ENCODE assay signal across 8 cellular contexts in genomic region chr12:6788972-6789905, GRCh38. TPM values are rescaled to one million over a fixed set of nuclear protein-coding genes. Genes with fewer than 3 reads are reported as not detected.
A peak's percentile ranks its signal among the peaks of the same experiment; 100 is the strongest.
DNase-seq lines count a peak whose midpoint lies in the region; ATAC-seq and TF ChIP-seq lines count a peak whose summit lies in the region.

Gene CD4, plus strand, starts transcription at chr12:6789528. Its CDS starts 10,611 bp downstream, at chr12:6800139.

- no peak for TF ChIP-seq CTCF in Peyer's patch (IDR thresholded peaks at IDR 0.05)
- TF ChIP-seq CTCF in mesothelial cell of epicardium (IDR thresholded peaks at IDR 0.05; ENCODE audit: unreplicated experiment): no peak
- no peak for TF ChIP-seq CTCF in uterus (IDR thresholded peaks at IDR 0.05)

- H3K27me3 Mint-ChIP-seq in mesothelial cell of epicardium (ENCODE audit: low read depth): no peaks in the 10 kb centered on the region

- DNase-seq in Peyer's patch (peak in 2 of 3 donors; percentile 86 to 87), mesothelial cell of epicardium (ENCODE audit: low spot score in 2 of 2, unreplicated experiment in 2 of 2) (no peak), substantia nigra (lab: John Stamatoyannopoulos, UW) (peak in 28 of 49 donors; percentile 10 to 61 (median 31)), NCI-H526 (lab: John Stamatoyannopoulos, UW) (no peak), uterus (no peak), DMS79 (lab: John Stamatoyannopoulos, UW) (no peak)
- DNase-seq in activated naive CD4-positive, alpha-beta T cell treated with anti-CD3 and anti-CD28 coated beads, Interleukin-2, amount 50 U/mL, for 72 hours (ENCODE audit: low spot score in 2 of 2): peak; percentile 81 to 84

- peak within 1 kb of the TSS; percentile 5 for H3K4me3 Mint-ChIP-seq in mesothelial cell of epicardium

- H3K4me1 ChIP-seq in Peyer's patch (peaks cover 0 to 10% (median 1%) of the 10 kb centered on the region in 4 donors), uterus (no peaks in the 10 kb centered on the region)

- H3K27me3 ChIP-seq in Peyer's patch (no peaks in the 10 kb centered on the region), uterus (no peaks in the 10 kb centered on the region)

- H3K4me1 Mint-ChIP-seq in mesothelial cell of epicardium: peaks cover 30% of the 10 kb centered on the region

- peak; percentile 77 to 80 for ATAC-seq in activated naive CD4-positive, alpha-beta T cell treated with anti-CD3 and anti-CD28 coated beads, Interleukin-2, amount 50 U/mL, for 72 hours
- no peak for ATAC-seq in GM18907 (IDR thresholded peaks at IDR 0.05; ENCODE audit: unreplicated experiment)

- H3K27ac ChIP-seq in Peyer's patch: peak within 1 kb of the TSS; percentile 63 to 85 (median 74)
- no peak within 1 kb of the TSS for H3K27ac ChIP-seq in substantia nigra (ENCODE audit: low read depth, low read length, poor library complexity, severe bottlenecking)
- no peak within 1 kb of the TSS for H3K27ac ChIP-seq in uterus

- no peaks in the 10 kb centered on the region for H3K9me3 ChIP-seq in Peyer's patch
- no peaks in the 10 kb centered on the region for H3K9me3 ChIP-seq in uterus

- no peaks in the 10 kb centered on the region for H3K36me3 ChIP-seq in Peyer's patch
- no peaks in the 10 kb centered on the region for H3K36me3 ChIP-seq in uterus

- H3K9me3 Mint-ChIP-seq in activated naive CD4-positive, alpha-beta T cell treated with anti-CD3 and anti-CD28 coated beads, Interleukin-2, amount 50 U/mL, for 72 hours: no peaks in the 10 kb centered on the region
- H3K9me3 Mint-ChIP-seq in mesothelial cell of epicardium: no peaks in the 10 kb centered on the region

- peaks cover 26 to 36% of the 10 kb centered on the region in 2 donors for H3K36me3 Mint-ChIP-seq in activated naive CD4-positive, alpha-beta T cell treated with anti-CD3 and anti-CD28 coated beads, Interleukin-2, amount 50 U/mL, for 72 hours
- H3K36me3 Mint-ChIP-seq in mesothelial cell of epicardium: no peaks in the 10 kb centered on the region

- TF ChIP-seq POLR2A in Peyer's patch (IDR thresholded peaks at IDR 0.05) (peak in 1 of 2 donors; percentile 22), uterus (IDR thresholded peaks at IDR 0.05) (no peak)

- peak within 1 kb of the TSS; percentile 16 to 49 (median 36) for H3K4me3 ChIP-seq in Peyer's patch
- no peak within 1 kb of the TSS for H3K4me3 ChIP-seq in uterus

- intact Hi-C loops in uterus (cut with DNase I; ENCODE audit: low total_unique reads): no loop called here

- peak within 1 kb of the TSS; percentile 94 to 95 for H3K27ac Mint-ChIP-seq in activated naive CD4-positive, alpha-beta T cell treated with anti-CD3 and anti-CD28 coated beads, Interleukin-2, amount 50 U/mL, for 72 hours
- H3K27ac Mint-ChIP-seq in mesothelial cell of epicardium: no peak within 1 kb of the TSS

RNA-seq across cellular contexts. Expression of gene CD4, which starts in this region (rescaled TPM):
- 1 to 10 TPM; 2.1 to 9.1 (median 4.0) TPM for total RNA-seq in Peyer's patch
- total RNA-seq in activated naive CD4-positive, alpha-beta T cell treated with anti-CD3 and anti-CD28 coated beads, Interleukin-2, amount 50 U/mL, for 72 hours: 100 to 1,000 TPM; 165 to 244 TPM
- 2.9 to 3.9 TPM (median 3.8 TPM) in 3 replicates for total RNA-seq in mesothelial cell of epicardium
- 10 to 100 TPM in 2 of 4 donors, 1 to 10 TPM in 2; 1.0 to 24.3 (median 10.4) TPM for total RNA-seq in uterus

Comparison
In these comparisons a context has a peak if more than half of its experiments do, and no peak if none do; other contexts are left out.
1. RNA of gene CD4 (total RNA-seq): 165 to 244 TPM in activated naive CD4-positive, alpha-beta T cell treated with anti-CD3 and anti-CD28 coated beads, Interleukin-2, amount 50 U/mL, for 72 hours; 1.0 to 24.3 TPM in uterus, 2.1 to 9.1 TPM in Peyer's patch and 2.9 to 3.9 TPM in mesothelial cell of epicardium; every median in the first group is over 4 times any median in the second.
2. DNase-seq: peak in Peyer's patch (2 of 3), activated naive CD4-positive, alpha-beta T cell treated with anti-CD3 and anti-CD28 coated beads, Interleukin-2, amount 50 U/mL, for 72 hours (2 of 2) and substantia nigra (28 of 49); none in mesothelial cell of epicardium (0 of 2), NCI-H526 (0 of 2), uterus (0 of 2) and DMS79 (single experiment).
3. H3K27ac ChIP-seq: peak in Peyer's patch (4 of 4); none in substantia nigra (single experiment) and uterus (0 of 2).
4. H3K4me3 ChIP-seq: peak in Peyer's patch (4 of 4); none in uterus (0 of 2).